8 cellular contexts compared by ENCODE assay signal in genomic region chr7:43583424-43584199, GRCh38. TPM values are rescaled to one million over a fixed set of nuclear protein-coding genes. Genes with fewer than 3 reads are reported as not detected.
DNase-seq lines count a peak whose midpoint lies in the region; ATAC-seq, FAIRE-seq and TF ChIP-seq lines count a peak whose summit lies in the region.

No MANE protein-coding gene starts in this region.

- DNase-seq in GM12891 (ENCODE audit: insufficient read length, low spot score) (no peak), NB4 (ENCODE audit: low read depth) (peak; percentile 88), activated B cell treated with CpG ODN at 0.5 μM for 24 hours (peak; percentile 63), cerebellum (ENCODE audit: low spot score) (peak; percentile 47), left kidney (ENCODE audit: low read depth, low spot score) (peak; percentile 81), NCI-H446 treated with DMSO at 0.1 percent for 48 hours (lab: John Stamatoyannopoulos, UW) (no peak)
- peak; percentile 71 for DNase-seq in stimulated activated CD4-positive, alpha-beta T cell treated with anti-CD3 and anti-CD28 coated beads, Interleukin-2, amount 100 ng/mL, for 24 hours

- TF ChIP-seq CTCF in NB4 (IDR thresholded peaks at IDR 0.05; ENCODE audit: low read depth, low read length) (peak; percentile 20), activated B cell treated with CpG ODN at 0.5 μM for 24 hours (IDR thresholded peaks at IDR 0.05) (no peak)

- peak; percentile 57 for FAIRE-seq in GM12891 (lab: Jason Lieb, UNC)

- no peaks in the 10 kb centered on the region for H3K9me3 Mint-ChIP-seq in activated B cell treated with CpG ODN at 0.5 μM for 24 hours

- no peaks in the 10 kb centered on the region for H3K27me3 Mint-ChIP-seq in activated B cell treated with CpG ODN at 0.5 μM for 24 hours

- POLR2A ChIA-PET in activated B cell treated with CpG ODN at 0.5 μM for 24 hours (lab: Charles Lee): interaction anchor here (0.6 to 7.9 kb wide), 30 partner anchors 8 to 651 kb away, joined by 3 to 342 read pairs (median 8); partner anchors contain the start of genes BLVRA, COA1, MRPL32 and MRPS24

- peak overlapping the region; percentile 97 for H3K27ac Mint-ChIP-seq in activated B cell treated with CpG ODN at 0.5 μM for 24 hours

- CTCF ChIA-PET in activated B cell treated with CpG ODN at 0.5 μM for 24 hours (lab: Charles Lee): interaction anchor here (0.6 to 11.2 kb wide), 49 partner anchors 8 to 1641 kb away, joined by 3 to 648 read pairs (median 7); partner anchors contain the start of genes COA1, MRPL32, MRPS24 and PSMA2

- ATAC-seq in HG02571 (IDR thresholded peaks at IDR 0.05; ENCODE audit: unreplicated experiment) (peak; percentile 18), activated B cell treated with CpG ODN at 0.5 μM for 24 hours (ENCODE audit: low read depth) (peak; percentile 19)

- H3K36me3 Mint-ChIP-seq in activated B cell treated with CpG ODN at 0.5 μM for 24 hours (ENCODE audit: low read depth): peaks cover 17% of the 10 kb centered on the region

- peaks cover 47% of the 10 kb centered on the region for H3K4me1 Mint-ChIP-seq in activated B cell treated with CpG ODN at 0.5 μM for 24 hours

- intact Hi-C loops in activated B cell treated with CpG ODN at 0.5 μM for 24 hours (cut with micrococcal nuclease): loop anchor here (1.0 to 5.0 kb wide), 8 partner anchors 8 to 1264 kb away; partner anchors contain the start of genes COA1, H2AZ2, MRPL32 and MRPS24

- H3K4me3 ChIP-seq in NB4 (ENCODE audit: low read depth, low read length): peak overlapping the region; percentile 93

- H3K4me3 Mint-ChIP-seq in activated B cell treated with CpG ODN at 0.5 μM for 24 hours: peak overlapping the region; percentile 92

- TF ChIP-seq POLR2A in GM12891 (IDR thresholded peaks at IDR 0.05; ENCODE audit: low read depth, low read length) (peak; percentile 27; the same call in 1 of the 2 replicates), NB4 (IDR thresholded peaks at IDR 0.05; ENCODE audit: extremely low read depth, insufficient read length) (no peak)

TF ChIP-seq in GM12891, 5 proteins besides CTCF, POLR2A, EP300 and RAD21:
- TF ChIP-seq PAX5 (IDR thresholded peaks at IDR 0.05; ENCODE audit: insufficient read depth, low read length, severe bottlenecking) (no peak), POU2F2 (IDR thresholded peaks at IDR 0.05; ENCODE audit: low read depth, low read length) (no peak), POLR2AphosphoS5 (IDR thresholded peaks at IDR 0.05; ENCODE audit: low read depth, low read length) (peak; percentile 11)

RNA-seq across cellular contexts. Expression of gene STK17A, which starts 0.7 kb away (rescaled TPM):
- 49.4 TPM for polyA plus RNA-seq in GM12891 (2012; ENCODE audit: low read depth, missing spikeins)
- 67.1 and 68.6 TPM in 2 replicates for total RNA-seq in activated B cell treated with CpG ODN at 0.5 μM for 24 hours
- total RNA-seq in cerebellum: 30.2 TPM

Comparison
In these comparisons a context has a peak if more than half of its experiments do, and no peak if none do; other contexts are left out.
1. DNase-seq: peak in NB4 (single experiment), activated B cell treated with CpG ODN at 0.5 μM for 24 hours (single experiment), cerebellum (single experiment), left kidney (single experiment) and stimulated activated CD4-positive, alpha-beta T cell treated with anti-CD3 and anti-CD28 coated beads, Interleukin-2, amount 100 ng/mL, for 24 hours (2 of 2); none in GM12891 (single experiment) and NCI-H446 treated with DMSO at 0.1 percent for 48 hours (single experiment).